Comparison of ENCODE assay signal across 24 cellular contexts in the genomic region with DNA sequence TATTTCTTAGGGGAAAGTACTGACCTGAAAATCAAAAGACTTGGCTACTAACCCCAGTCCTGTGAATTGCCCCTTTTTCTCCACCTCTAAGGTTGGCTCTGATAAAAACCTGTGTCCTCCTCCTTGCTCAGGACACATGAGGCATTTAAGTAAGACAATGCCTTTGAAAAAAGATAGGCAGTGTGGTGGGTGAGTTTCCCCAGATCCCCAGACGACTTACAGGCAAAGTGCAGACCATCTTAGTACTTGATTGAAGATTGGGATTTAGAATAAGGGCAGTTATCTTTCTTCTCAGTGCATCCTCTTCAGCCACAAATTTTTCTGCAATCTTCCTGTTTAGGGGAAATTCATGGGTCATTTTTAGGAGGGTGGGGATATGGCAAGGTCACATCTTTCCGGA.
"Had no signal": no experiment of that assay in that cellular context is flagged by ENCODE, and none has a peak within 500 bp of the region (broad histone marks: within the 10 kb centered on the region; RNA-seq: fewer than 3 reads in every experiment).

No MANE protein-coding gene starts in this region.

- H3K4me3 Mint-ChIP-seq: activated CD4-positive, alpha-beta memory T cell treated with anti-CD3 and anti-CD28 coated beads for 36 hours; activated CD4-positive, alpha-beta T cell treated with anti-CD3 and anti-CD28 coated beads, Interleukin-2, amount 10 ng/mL, durations not matched to agents 7 days and 5 days; activated naive CD8-positive, alpha-beta T cell treated with anti-CD3 and anti-CD28 coated beads, Interleukin-2, amount 50 U/mL, for 24 hours; activated T-cell treated with anti-CD3 and anti-CD28 coated beads, Interleukin-2, amount 50 U/mL, for 4 hours; T-helper 1 cell treated with Interleukin-12 subunit alpha and Interleukin-12 subunit beta and Interleukin-4 antibody, amounts not matched to agents 30 μg/mL and 1 μg/mL, for 36 hours had no signal

- H3K4me1 Mint-ChIP-seq: activated CD4-positive, alpha-beta T cell treated with anti-CD3 and anti-CD28 coated beads, Interleukin-2, amount 10 ng/mL, durations not matched to agents 7 days and 5 days; activated naive CD8-positive, alpha-beta T cell treated with anti-CD3 and anti-CD28 coated beads, Interleukin-2, amount 50 U/mL, for 24 hours had no signal

- H3K4me1 ChIP-seq: Peyer's patch, SJCRH30 had no signal

- H3K9me3 Mint-ChIP-seq: activated CD4-positive, alpha-beta memory T cell treated with anti-CD3 and anti-CD28 coated beads for 36 hours; activated CD4-positive, alpha-beta T cell treated with anti-CD3 and anti-CD28 coated beads, Interleukin-2, amount 10 ng/mL, durations not matched to agents 7 days and 5 days; activated naive CD4-positive, alpha-beta T cell treated with anti-CD3 and anti-CD28 coated beads, Interleukin-2, amount 50 U/mL, for 72 hours; activated naive CD8-positive, alpha-beta T cell treated with anti-CD3 and anti-CD28 coated beads, Interleukin-2, amount 50 U/mL, for 24 hours; activated T-cell treated with anti-CD3 and anti-CD28 coated beads, Interleukin-2, amount 50 U/mL, for 4 hours; T-helper 1 cell treated with Interleukin-12 subunit alpha and Interleukin-12 subunit beta and Interleukin-4 antibody, amounts not matched to agents 30 μg/mL and 1 μg/mL, for 36 hours had no signal

- H3K36me3 Mint-ChIP-seq: activated naive CD4-positive, alpha-beta T cell treated with anti-CD3 and anti-CD28 coated beads, Interleukin-2, amount 50 U/mL, for 72 hours had no signal

- H3K36me3 ChIP-seq: brain microvascular endothelial cell, cardiac muscle cell, SJCRH30 had no signal

- H3K27me3 Mint-ChIP-seq: activated CD4-positive, alpha-beta memory T cell treated with anti-CD3 and anti-CD28 coated beads for 36 hours; activated CD4-positive, alpha-beta T cell treated with anti-CD3 and anti-CD28 coated beads, Interleukin-2, amount 10 ng/mL, durations not matched to agents 7 days and 5 days; activated naive CD8-positive, alpha-beta T cell treated with anti-CD3 and anti-CD28 coated beads, Interleukin-2, amount 50 U/mL, for 24 hours had no signal

- DNase-seq: activated CD4-positive, alpha-beta memory T cell treated with anti-CD3 and anti-CD28 coated beads for 36 hours; activated CD4-positive, alpha-beta T cell treated with anti-CD3 and anti-CD28 coated beads, Interleukin-2, amount 10 ng/mL, durations not matched to agents 7 days and 5 days; activated CD4-positive, CD25-positive, alpha-beta regulatory T cell; activated CD8-positive, alpha-beta memory T cell treated with anti-CD3 and anti-CD28 coated beads for 24 hours; activated effector memory CD4-positive, alpha-beta T cell treated with anti-CD3 and anti-CD28 coated beads, Interleukin-2, amount 50 U/mL, for 16 hours; activated naive CD4-positive, alpha-beta T cell treated with Interleukin-2 at 50 U/mL for 16 hours; activated naive CD8-positive, alpha-beta T cell treated with anti-CD3 and anti-CD28 coated beads, Interleukin-2, amount 50 U/mL, for 24 hours; activated T-cell treated with anti-CD3 and anti-CD28 coated beads, Interleukin-2, amount 50 U/mL, for 4 hours; brain microvascular endothelial cell; cerebellar nuclear complex; Kasumi-1; KBM-7; NCI-H1092 treated with DMSO at 0.1 percent for 48 hours; NCI-H1417 treated with DMSO at 0.1 percent for 48 hours; NCI-H1694 treated with DMSO at 0.1 percent for 48 hours; NCI-H2029 treated with DMSO at 0.1 percent for 48 hours; NCI-H524; Peyer's patch; Right ventricle myocardium superior; SJCRH30 had no signal

- H3K27ac ChIP-seq: brain microvascular endothelial cell, cardiac muscle cell, Peyer's patch, RWPE1, SJCRH30 had no signal

- H3K9me3 ChIP-seq: Peyer's patch, SJCRH30 had no signal

- H3K4me3 ChIP-seq: cardiac muscle cell, Peyer's patch, SJCRH30 had no signal

- H3K27me3 ChIP-seq: brain microvascular endothelial cell, cardiac muscle cell, Peyer's patch, SJCRH30 had no signal

- H3K27ac Mint-ChIP-seq: activated CD4-positive, alpha-beta memory T cell treated with anti-CD3 and anti-CD28 coated beads for 36 hours; activated CD4-positive, alpha-beta T cell treated with anti-CD3 and anti-CD28 coated beads, Interleukin-2, amount 10 ng/mL, durations not matched to agents 7 days and 5 days; activated naive CD4-positive, alpha-beta T cell treated with anti-CD3 and anti-CD28 coated beads, Interleukin-2, amount 50 U/mL, for 72 hours; activated naive CD8-positive, alpha-beta T cell treated with anti-CD3 and anti-CD28 coated beads, Interleukin-2, amount 50 U/mL, for 24 hours; T-helper 1 cell treated with Interleukin-12 subunit alpha and Interleukin-12 subunit beta and Interleukin-4 antibody, amounts not matched to agents 30 μg/mL and 1 μg/mL, for 36 hours had no signal
